ENCODE assay signal across 1 cellular context in the genomic region with DNA sequence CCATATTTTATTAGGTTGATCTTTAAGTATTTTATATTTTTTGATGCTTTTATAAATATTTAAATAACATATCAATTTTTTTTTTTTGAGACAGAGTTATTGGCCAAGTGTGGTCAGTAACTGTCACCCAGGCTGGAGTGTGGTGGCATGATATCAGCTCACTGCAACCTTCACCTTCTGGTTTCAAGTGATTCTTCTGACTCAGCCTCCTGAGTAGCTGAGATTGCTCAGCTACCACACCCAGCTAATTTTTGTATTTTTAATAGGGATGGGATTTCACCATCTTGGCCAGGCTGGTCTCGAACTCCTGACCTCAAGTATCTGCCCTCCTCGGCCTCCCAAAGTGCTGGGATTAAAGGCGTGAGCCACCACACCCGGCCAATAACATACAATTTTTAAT.
TF ChIP-seq lines count a peak whose summit lies in the region.

No MANE protein-coding gene starts in this region.

TF ChIP-seq in IMR-90, 13 proteins besides CTCF, POLR2A, EP300 and RAD21 (continued from another document):
- TF ChIP-seq, protein P1, sequence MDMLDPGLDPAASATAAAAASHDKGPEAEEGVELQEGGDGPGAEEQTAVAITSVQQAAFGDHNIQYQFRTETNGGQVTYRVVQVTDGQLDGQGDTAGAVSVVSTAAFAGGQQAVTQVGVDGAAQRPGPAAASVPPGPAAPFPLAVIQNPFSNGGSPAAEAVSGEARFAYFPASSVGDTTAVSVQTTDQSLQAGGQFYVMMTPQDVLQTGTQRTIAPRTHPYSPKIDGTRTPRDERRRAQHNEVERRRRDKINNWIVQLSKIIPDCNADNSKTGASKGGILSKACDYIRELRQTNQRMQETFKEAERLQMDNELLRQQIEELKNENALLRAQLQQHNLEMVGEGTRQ (IDR thresholded peaks at IDR 0.05; ENCODE audit: low read depth, low read length): no peak
- TF ChIP-seq, protein P2, sequence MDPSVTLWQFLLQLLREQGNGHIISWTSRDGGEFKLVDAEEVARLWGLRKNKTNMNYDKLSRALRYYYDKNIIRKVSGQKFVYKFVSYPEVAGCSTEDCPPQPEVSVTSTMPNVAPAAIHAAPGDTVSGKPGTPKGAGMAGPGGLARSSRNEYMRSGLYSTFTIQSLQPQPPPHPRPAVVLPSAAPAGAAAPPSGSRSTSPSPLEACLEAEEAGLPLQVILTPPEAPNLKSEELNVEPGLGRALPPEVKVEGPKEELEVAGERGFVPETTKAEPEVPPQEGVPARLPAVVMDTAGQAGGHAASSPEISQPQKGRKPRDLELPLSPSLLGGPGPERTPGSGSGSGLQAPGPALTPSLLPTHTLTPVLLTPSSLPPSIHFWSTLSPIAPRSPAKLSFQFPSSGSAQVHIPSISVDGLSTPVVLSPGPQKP (IDR thresholded peaks at IDR 0.05; ENCODE audit: borderline replicate concordance, low read depth, low read length): no peak
TF ChIP-seq in IMR-90: peak in this region for 0.
